Comparison of ENCODE assay signal across 31 cellular contexts in the genomic region with DNA sequence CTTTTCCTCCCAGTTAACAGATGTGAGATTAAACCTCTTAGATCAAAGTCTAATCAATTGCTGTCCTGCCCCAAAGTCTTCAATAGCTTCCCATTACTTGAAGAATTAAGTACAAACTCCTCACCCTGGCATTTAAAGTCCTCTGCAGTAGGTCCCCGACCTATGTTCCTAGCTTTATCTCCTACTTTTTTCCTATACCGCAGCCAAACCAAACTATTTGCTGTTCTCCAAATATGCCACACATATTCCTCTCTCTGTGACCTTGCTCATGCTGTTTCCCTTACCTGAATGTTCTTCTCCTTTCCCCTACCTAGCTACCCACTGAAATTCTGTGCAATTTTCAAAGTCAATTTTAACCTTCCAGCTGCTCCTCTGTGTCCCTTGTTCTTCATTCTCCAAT.
"Had no signal": no experiment of that assay in that cellular context is flagged by ENCODE, and none has a peak within 500 bp of the region (broad histone marks: within the 10 kb centered on the region; RNA-seq: fewer than 3 reads in every experiment).

No MANE protein-coding gene starts in this region.

- H3K36me3 ChIP-seq: adrenal gland, breast epithelium, cardiac muscle cell, heart left ventricle had no signal

- H3K27me3 ChIP-seq: adrenal gland, breast epithelium, cardiac muscle cell, dorsolateral prefrontal cortex, heart left ventricle had no signal

- H3K9me3 ChIP-seq: adrenal gland, breast epithelium, heart left ventricle had no signal

- FAIRE-seq: frontal cortex had no signal

- H3K4me1 ChIP-seq: adrenal gland, breast epithelium had no signal

- H3K27ac ChIP-seq: adrenal gland, breast epithelium, coronary artery, dorsolateral prefrontal cortex, heart left ventricle had no signal

- ATAC-seq: activated CD4-positive, alpha-beta T cell treated with anti-CD3 and anti-CD28 coated beads for 36 hours; activated CD8-positive, alpha-beta memory T cell treated with anti-CD3 and anti-CD28 coated beads, Interleukin-2, amount 10 ng/mL, durations not matched to agents 7 days and 5 days; activated CD8-positive, alpha-beta T cell treated with anti-CD3 and anti-CD28 coated beads, Interleukin-2, amount 10 ng/mL, durations not matched to agents 7 days and 5 days; activated naive CD8-positive, alpha-beta T cell treated with anti-CD3 and anti-CD28 coated beads, Interleukin-2, amount 50 U/mL, for 24 hours; esophagus mucosa had no signal

- H3K4me3 ChIP-seq: adrenal gland, breast epithelium, cardiac muscle cell, coronary artery, dorsolateral prefrontal cortex, heart left ventricle had no signal

- DNase-seq: activated CD4-positive, alpha-beta memory T cell treated with anti-CD3 and anti-CD28 coated beads for 36 hours; activated CD4-positive, alpha-beta T cell treated with anti-CD3 and anti-CD28 coated beads for 36 hours; activated CD4-positive, alpha-beta T cell treated with anti-CD3 and anti-CD28 coated beads, Interleukin-2, amount 10 ng/mL, durations not matched to agents 24 days and 14 days; activated CD4-positive, CD25-positive, alpha-beta regulatory T cell; activated CD4-positive, CD25-positive, alpha-beta regulatory T cell treated with anti-CD3 and anti-CD28 coated beads, Interleukin-2, amount 50 U/mL, for 72 hours; activated CD8-positive, alpha-beta memory T cell treated with anti-CD3 and anti-CD28 coated beads, Interleukin-2, amount 10 ng/mL, durations not matched to agents 7 days and 5 days; activated CD8-positive, alpha-beta memory T cell treated with anti-CD3 and anti-CD28 coated beads, Interleukin-2, amount 50 U/mL, for 4 hours; activated CD8-positive, alpha-beta T cell treated with anti-CD3 and anti-CD28 coated beads, Interleukin-2, amount 10 ng/mL, durations not matched to agents 7 days and 5 days; activated effector memory CD4-positive, alpha-beta T cell treated with anti-CD3 and anti-CD28 coated beads, Interleukin-2, amount 50 U/mL, for 16 hours; activated naive CD4-positive, alpha-beta T cell treated with anti-CD3 and anti-CD28 coated beads for 36 hours; activated naive CD8-positive, alpha-beta T cell treated with anti-CD3 and anti-CD28 coated beads for 36 hours; activated naive CD8-positive, alpha-beta T cell treated with anti-CD3 and anti-CD28 coated beads, Interleukin-2, amount 50 U/mL, for 24 hours; activated T-cell treated with anti-CD3 and anti-CD28 coated beads, Interleukin-2, amount 50 U/mL, for 1 hour; activated T-cell treated with anti-CD3 and anti-CD28 coated beads, Interleukin-2, amount 50 U/mL, for 48 hours; adrenal gland; amygdala; aorta; central memory CD4-positive, alpha-beta T cell; cerebellar nuclear complex; dorsolateral prefrontal cortex; effector memory CD4-positive, alpha-beta T cell; endodermal cell; foreskin fibroblast; glutamatergic neuron; heart left ventricle; T-helper 2 cell had no signal
